ENCODE assay signal across 1 cellular context in the genomic region with DNA sequence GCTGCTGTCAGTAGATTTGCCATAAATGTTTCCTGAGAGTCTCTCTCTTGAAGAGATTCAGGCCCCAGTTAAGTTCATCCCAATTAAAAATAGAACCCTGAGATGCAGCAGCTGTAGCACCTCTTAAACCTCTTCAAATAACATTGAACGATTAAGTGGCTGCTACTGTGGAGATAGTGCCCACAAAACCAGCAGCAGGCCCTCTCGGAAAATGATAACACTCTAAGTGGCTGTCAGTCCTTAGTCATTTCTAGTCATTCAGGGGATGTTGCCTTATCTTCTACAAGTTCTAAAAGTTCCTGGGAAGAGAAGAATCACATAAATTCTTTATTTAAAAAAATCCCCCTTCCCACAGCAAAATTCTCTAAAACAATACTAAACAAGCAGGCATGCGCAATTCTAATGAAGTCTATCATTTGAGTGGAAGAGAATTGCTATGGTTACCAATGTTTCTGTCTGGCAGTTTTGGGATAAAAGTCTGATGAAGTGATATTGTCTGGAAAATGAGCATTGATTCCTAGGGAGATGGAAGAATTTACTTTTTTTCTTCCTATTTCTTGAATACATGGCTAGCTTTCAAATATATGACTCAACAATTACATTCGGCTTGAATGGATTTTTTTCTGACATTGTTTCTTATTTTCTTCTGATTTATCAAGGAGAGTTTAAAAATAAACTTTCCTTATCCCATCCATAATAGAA.
A peak's percentile ranks its signal among the peaks of the same experiment; 100 is the strongest.
TF ChIP-seq lines count a peak whose summit lies in the region.

No MANE protein-coding gene starts in this region.

TF ChIP-seq in K562, 482 proteins besides CTCF, POLR2A, EP300 and RAD21 (continued from another document and continues in another):
- TF ChIP-seq, protein P1, sequence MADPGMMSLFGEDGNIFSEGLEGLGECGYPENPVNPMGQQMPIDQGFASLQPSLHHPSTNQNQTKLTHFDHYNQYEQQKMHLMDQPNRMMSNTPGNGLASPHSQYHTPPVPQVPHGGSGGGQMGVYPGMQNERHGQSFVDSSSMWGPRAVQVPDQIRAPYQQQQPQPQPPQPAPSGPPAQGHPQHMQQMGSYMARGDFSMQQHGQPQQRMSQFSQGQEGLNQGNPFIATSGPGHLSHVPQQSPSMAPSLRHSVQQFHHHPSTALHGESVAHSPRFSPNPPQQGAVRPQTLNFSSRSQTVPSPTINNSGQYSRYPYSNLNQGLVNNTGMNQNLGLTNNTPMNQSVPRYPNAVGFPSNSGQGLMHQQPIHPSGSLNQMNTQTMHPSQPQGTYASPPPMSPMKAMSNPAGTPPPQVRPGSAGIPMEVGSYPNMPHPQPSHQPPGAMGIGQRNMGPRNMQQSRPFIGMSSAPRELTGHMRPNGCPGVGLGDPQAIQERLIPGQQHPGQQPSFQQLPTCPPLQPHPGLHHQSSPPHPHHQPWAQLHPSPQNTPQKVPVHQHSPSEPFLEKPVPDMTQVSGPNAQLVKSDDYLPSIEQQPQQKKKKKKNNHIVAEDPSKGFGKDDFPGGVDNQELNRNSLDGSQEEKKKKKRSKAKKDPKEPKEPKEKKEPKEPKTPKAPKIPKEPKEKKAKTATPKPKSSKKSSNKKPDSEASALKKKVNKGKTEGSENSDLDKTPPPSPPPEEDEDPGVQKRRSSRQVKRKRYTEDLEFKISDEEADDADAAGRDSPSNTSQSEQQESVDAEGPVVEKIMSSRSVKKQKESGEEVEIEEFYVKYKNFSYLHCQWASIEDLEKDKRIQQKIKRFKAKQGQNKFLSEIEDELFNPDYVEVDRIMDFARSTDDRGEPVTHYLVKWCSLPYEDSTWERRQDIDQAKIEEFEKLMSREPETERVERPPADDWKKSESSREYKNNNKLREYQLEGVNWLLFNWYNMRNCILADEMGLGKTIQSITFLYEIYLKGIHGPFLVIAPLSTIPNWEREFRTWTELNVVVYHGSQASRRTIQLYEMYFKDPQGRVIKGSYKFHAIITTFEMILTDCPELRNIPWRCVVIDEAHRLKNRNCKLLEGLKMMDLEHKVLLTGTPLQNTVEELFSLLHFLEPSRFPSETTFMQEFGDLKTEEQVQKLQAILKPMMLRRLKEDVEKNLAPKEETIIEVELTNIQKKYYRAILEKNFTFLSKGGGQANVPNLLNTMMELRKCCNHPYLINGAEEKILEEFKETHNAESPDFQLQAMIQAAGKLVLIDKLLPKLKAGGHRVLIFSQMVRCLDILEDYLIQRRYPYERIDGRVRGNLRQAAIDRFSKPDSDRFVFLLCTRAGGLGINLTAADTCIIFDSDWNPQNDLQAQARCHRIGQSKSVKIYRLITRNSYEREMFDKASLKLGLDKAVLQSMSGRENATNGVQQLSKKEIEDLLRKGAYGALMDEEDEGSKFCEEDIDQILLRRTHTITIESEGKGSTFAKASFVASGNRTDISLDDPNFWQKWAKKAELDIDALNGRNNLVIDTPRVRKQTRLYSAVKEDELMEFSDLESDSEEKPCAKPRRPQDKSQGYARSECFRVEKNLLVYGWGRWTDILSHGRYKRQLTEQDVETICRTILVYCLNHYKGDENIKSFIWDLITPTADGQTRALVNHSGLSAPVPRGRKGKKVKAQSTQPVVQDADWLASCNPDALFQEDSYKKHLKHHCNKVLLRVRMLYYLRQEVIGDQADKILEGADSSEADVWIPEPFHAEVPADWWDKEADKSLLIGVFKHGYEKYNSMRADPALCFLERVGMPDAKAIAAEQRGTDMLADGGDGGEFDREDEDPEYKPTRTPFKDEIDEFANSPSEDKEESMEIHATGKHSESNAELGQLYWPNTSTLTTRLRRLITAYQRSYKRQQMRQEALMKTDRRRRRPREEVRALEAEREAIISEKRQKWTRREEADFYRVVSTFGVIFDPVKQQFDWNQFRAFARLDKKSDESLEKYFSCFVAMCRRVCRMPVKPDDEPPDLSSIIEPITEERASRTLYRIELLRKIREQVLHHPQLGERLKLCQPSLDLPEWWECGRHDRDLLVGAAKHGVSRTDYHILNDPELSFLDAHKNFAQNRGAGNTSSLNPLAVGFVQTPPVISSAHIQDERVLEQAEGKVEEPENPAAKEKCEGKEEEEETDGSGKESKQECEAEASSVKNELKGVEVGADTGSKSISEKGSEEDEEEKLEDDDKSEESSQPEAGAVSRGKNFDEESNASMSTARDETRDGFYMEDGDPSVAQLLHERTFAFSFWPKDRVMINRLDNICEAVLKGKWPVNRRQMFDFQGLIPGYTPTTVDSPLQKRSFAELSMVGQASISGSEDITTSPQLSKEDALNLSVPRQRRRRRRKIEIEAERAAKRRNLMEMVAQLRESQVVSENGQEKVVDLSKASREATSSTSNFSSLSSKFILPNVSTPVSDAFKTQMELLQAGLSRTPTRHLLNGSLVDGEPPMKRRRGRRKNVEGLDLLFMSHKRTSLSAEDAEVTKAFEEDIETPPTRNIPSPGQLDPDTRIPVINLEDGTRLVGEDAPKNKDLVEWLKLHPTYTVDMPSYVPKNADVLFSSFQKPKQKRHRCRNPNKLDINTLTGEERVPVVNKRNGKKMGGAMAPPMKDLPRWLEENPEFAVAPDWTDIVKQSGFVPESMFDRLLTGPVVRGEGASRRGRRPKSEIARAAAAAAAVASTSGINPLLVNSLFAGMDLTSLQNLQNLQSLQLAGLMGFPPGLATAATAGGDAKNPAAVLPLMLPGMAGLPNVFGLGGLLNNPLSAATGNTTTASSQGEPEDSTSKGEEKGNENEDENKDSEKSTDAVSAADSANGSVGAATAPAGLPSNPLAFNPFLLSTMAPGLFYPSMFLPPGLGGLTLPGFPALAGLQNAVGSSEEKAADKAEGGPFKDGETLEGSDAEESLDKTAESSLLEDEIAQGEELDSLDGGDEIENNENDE (IDR thresholded peaks at IDR 0.05; ENCODE audit: low read depth, low read length), result no peak
- TF ChIP-seq POLR2AphosphoS2 (IDR thresholded peaks at IDR 0.05; ENCODE audit: low read length), result no peak
- TF ChIP-seq EHMT2 (IDR thresholded peaks at IDR 0.05), result no peak
- TF ChIP-seq CHCHD3 (CRISPR knock-in tag; IDR thresholded peaks at IDR 0.05), result no peak
- TF ChIP-seq, protein P2, sequence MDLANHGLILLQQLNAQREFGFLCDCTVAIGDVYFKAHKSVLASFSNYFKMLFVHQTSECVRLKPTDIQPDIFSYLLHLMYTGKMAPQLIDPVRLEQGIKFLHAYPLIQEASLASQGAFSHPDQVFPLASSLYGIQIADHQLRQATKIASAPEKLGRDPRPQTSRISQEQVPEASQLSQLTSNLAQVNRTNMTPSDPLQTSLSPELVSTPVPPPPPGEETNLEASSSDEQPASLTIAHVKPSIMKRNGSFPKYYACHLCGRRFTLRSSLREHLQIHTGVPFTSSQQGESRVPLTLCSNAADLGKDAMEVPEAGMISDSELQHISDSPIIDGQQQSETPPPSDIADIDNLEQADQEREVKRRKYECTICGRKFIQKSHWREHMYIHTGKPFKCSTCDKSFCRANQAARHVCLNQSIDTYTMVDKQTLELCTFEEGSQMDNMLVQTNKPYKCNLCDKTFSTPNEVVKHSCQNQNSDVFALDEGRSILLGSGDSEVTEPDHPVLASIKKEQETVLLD (IDR thresholded peaks at IDR 0.05), result no peak
- no peak for TF ChIP-seq GABPA (tag; conservative IDR thresholded peaks at IDR 0.05; ENCODE audit: low read depth)
- TF ChIP-seq, protein P3, sequence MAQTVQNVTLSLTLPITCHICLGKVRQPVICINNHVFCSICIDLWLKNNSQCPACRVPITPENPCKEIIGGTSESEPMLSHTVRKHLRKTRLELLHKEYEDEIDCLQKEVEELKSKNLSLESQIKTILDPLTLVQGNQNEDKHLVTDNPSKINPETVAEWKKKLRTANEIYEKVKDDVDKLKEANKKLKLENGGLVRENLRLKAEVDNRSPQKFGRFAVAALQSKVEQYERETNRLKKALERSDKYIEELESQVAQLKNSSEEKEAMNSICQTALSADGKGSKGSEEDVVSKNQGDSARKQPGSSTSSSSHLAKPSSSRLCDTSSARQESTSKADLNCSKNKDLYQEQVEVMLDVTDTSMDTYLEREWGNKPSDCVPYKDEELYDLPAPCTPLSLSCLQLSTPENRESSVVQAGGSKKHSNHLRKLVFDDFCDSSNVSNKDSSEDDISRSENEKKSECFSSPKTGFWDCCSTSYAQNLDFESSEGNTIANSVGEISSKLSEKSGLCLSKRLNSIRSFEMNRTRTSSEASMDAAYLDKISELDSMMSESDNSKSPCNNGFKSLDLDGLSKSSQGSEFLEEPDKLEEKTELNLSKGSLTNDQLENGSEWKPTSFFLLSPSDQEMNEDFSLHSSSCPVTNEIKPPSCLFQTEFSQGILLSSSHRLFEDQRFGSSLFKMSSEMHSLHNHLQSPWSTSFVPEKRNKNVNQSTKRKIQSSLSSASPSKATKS (CRISPR knock-in tag; IDR thresholded peaks at IDR 0.05), result no peak
- TF ChIP-seq, protein P4, sequence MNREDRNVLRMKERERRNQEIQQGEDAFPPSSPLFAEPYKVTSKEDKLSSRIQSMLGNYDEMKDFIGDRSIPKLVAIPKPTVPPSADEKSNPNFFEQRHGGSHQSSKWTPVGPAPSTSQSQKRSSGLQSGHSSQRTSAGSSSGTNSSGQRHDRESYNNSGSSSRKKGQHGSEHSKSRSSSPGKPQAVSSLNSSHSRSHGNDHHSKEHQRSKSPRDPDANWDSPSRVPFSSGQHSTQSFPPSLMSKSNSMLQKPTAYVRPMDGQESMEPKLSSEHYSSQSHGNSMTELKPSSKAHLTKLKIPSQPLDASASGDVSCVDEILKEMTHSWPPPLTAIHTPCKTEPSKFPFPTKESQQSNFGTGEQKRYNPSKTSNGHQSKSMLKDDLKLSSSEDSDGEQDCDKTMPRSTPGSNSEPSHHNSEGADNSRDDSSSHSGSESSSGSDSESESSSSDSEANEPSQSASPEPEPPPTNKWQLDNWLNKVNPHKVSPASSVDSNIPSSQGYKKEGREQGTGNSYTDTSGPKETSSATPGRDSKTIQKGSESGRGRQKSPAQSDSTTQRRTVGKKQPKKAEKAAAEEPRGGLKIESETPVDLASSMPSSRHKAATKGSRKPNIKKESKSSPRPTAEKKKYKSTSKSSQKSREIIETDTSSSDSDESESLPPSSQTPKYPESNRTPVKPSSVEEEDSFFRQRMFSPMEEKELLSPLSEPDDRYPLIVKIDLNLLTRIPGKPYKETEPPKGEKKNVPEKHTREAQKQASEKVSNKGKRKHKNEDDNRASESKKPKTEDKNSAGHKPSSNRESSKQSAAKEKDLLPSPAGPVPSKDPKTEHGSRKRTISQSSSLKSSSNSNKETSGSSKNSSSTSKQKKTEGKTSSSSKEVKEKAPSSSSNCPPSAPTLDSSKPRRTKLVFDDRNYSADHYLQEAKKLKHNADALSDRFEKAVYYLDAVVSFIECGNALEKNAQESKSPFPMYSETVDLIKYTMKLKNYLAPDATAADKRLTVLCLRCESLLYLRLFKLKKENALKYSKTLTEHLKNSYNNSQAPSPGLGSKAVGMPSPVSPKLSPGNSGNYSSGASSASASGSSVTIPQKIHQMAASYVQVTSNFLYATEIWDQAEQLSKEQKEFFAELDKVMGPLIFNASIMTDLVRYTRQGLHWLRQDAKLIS (CRISPR knock-in tag; IDR thresholded peaks at IDR 0.05), result no peak
- TF ChIP-seq ZNF239 (CRISPR knock-in tag; IDR thresholded peaks at IDR 0.05), result no peak
- TF ChIP-seq, protein P5, sequence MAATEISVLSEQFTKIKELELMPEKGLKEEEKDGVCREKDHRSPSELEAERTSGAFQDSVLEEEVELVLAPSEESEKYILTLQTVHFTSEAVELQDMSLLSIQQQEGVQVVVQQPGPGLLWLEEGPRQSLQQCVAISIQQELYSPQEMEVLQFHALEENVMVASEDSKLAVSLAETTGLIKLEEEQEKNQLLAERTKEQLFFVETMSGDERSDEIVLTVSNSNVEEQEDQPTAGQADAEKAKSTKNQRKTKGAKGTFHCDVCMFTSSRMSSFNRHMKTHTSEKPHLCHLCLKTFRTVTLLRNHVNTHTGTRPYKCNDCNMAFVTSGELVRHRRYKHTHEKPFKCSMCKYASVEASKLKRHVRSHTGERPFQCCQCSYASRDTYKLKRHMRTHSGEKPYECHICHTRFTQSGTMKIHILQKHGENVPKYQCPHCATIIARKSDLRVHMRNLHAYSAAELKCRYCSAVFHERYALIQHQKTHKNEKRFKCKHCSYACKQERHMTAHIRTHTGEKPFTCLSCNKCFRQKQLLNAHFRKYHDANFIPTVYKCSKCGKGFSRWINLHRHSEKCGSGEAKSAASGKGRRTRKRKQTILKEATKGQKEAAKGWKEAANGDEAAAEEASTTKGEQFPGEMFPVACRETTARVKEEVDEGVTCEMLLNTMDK (IDR thresholded peaks at IDR 0.05; ENCODE audit: borderline replicate concordance, insufficient read depth, low read depth, low read length, poor library complexity, severe bottlenecking), result no peak
- TF ChIP-seq KDM4B (IDR thresholded peaks at IDR 0.05; ENCODE audit: borderline replicate concordance in 2 of 2, low read depth in 1 of 2), result no peak
- TF ChIP-seq E2F3 (CRISPR knock-in tag; IDR thresholded peaks at IDR 0.05), result no peak
- no peak for TF ChIP-seq NR3C1 (CRISPR knock-in tag; IDR thresholded peaks at IDR 0.05)
- TF ChIP-seq PCBP2 (IDR thresholded peaks at IDR 0.05; ENCODE audit: low read depth, low read length, poor library complexity, severe bottlenecking), result no peak
- TF ChIP-seq, protein P6, sequence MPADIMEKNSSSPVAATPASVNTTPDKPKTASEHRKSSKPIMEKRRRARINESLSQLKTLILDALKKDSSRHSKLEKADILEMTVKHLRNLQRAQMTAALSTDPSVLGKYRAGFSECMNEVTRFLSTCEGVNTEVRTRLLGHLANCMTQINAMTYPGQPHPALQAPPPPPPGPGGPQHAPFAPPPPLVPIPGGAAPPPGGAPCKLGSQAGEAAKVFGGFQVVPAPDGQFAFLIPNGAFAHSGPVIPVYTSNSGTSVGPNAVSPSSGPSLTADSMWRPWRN (IDR thresholded peaks at IDR 0.05; ENCODE audit: low read depth), result peak; percentile 86
- TF ChIP-seq ZNF76 (CRISPR knock-in tag; IDR thresholded peaks at IDR 0.05; ENCODE audit: borderline replicate concordance), result no peak
- TF ChIP-seq ZNF436 (CRISPR knock-in tag; IDR thresholded peaks at IDR 0.05), result no peak
- no peak for TF ChIP-seq NONO (IDR thresholded peaks at IDR 0.05; ENCODE audit: low read depth in 2 of 2, low read length in 1 of 2)
- TF ChIP-seq GTF2F1 (IDR thresholded peaks at IDR 0.05; ENCODE audit: low read depth, low read length), result no peak
- no peak for TF ChIP-seq BRCA1 (IDR thresholded peaks at IDR 0.05)
- no peak for TF ChIP-seq BRCA1 (CRISPR knock-in tag; IDR thresholded peaks at IDR 0.05)
- peak; percentile 87 for TF ChIP-seq SMARCA4 (IDR thresholded peaks at IDR 0.05)
- no peak for TF ChIP-seq ZNF324 (CRISPR knock-in tag; IDR thresholded peaks at IDR 0.05)
- no peak for TF ChIP-seq WHSC1 (IDR thresholded peaks at IDR 0.05; ENCODE audit: low read length)
- TF ChIP-seq PML (IDR thresholded peaks at IDR 0.05; ENCODE audit: low read length), result peak; percentile 95
- peak in 1 of 2 experiments; percentile 82; a peak in 2 of 4 replicates for TF ChIP-seq TEAD1 (CRISPR knock-in tag; IDR thresholded peaks at IDR 0.05)
- peak; percentile 95 for TF ChIP-seq ZNF766 (CRISPR knock-in tag; conservative IDR thresholded peaks at IDR 0.05)
- peak in 1 of 2 experiments; percentile 65; a peak in 1 of 4 replicates for TF ChIP-seq MAZ (CRISPR knock-in tag; conservative IDR thresholded peaks at IDR 0.05 in 1 of 2, IDR thresholded peaks at IDR 0.05 in 1 of 2)
